In the genomic region with DNA sequence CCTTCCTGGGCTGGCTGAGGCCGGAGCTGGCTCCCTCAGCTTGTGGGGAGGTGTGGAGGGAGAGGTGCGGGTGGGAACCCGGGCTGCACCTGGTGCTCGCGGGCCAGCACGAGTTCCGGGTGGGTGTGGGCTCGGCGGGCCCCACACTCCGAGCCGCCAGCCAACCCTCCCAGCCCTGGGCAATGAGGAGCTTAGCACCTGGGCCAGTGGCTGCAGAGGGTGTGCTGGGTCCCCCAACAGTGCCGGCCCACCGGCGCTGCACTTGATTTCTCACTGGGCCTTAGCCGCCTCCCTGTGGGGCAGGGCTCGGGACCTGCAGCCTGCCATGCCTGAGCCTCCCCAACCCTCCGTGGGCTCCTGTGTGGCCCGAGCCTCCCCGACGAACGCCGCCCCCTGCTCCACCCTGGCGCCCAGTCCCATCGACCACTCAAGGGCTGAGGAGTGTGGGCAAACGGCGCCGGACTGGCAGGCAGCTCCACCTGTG, we compare ENCODE assay signal across 29 cellular contexts.
"Had no signal": no experiment of that assay in that cellular context is flagged by ENCODE, and none has a peak within 500 bp of the region (broad histone marks: within the 10 kb centered on the region; RNA-seq: fewer than 3 reads in every experiment).

No MANE protein-coding gene starts in this region.

- H3K4me1 ChIP-seq: adrenal gland, body of pancreas, esophagus muscularis mucosa, foreskin keratinocyte, gastrocnemius medialis had no signal

- H3K27me3 ChIP-seq: adrenal gland, body of pancreas, dorsolateral prefrontal cortex, esophagus muscularis mucosa, foreskin keratinocyte, gastrocnemius medialis had no signal

- DNase-seq: activated CD4-positive, alpha-beta memory T cell treated with anti-CD3 and anti-CD28 coated beads for 36 hours; activated CD4-positive, alpha-beta T cell treated with anti-CD3 and anti-CD28 coated beads for 36 hours; activated CD4-positive, alpha-beta T cell treated with anti-CD3 and anti-CD28 coated beads, Interleukin-2, amount 10 ng/mL, durations not matched to agents 24 days and 14 days; activated CD4-positive, CD25-positive, alpha-beta regulatory T cell; activated CD4-positive, CD25-positive, alpha-beta regulatory T cell treated with anti-CD3 and anti-CD28 coated beads, Interleukin-2, amount 50 U/mL, for 72 hours; activated CD8-positive, alpha-beta memory T cell treated with anti-CD3 and anti-CD28 coated beads, Interleukin-2, amount 10 ng/mL, durations not matched to agents 7 days and 5 days; activated CD8-positive, alpha-beta memory T cell treated with anti-CD3 and anti-CD28 coated beads, Interleukin-2, amount 50 U/mL, for 4 hours; activated CD8-positive, alpha-beta T cell treated with anti-CD3 and anti-CD28 coated beads, Interleukin-2, amount 10 ng/mL, durations not matched to agents 7 days and 5 days; activated effector memory CD4-positive, alpha-beta T cell treated with anti-CD3 and anti-CD28 coated beads, Interleukin-2, amount 50 U/mL, for 16 hours; activated naive CD4-positive, alpha-beta T cell treated with anti-CD3 and anti-CD28 coated beads for 36 hours; activated naive CD8-positive, alpha-beta T cell treated with anti-CD3 and anti-CD28 coated beads for 36 hours; activated naive CD8-positive, alpha-beta T cell treated with anti-CD3 and anti-CD28 coated beads, Interleukin-2, amount 50 U/mL, for 24 hours; activated T-cell treated with anti-CD3 and anti-CD28 coated beads, Interleukin-2, amount 50 U/mL, for 1 hour; activated T-cell treated with anti-CD3 and anti-CD28 coated beads, Interleukin-2, amount 50 U/mL, for 48 hours; adrenal gland; amygdala; aorta; body of pancreas; central memory CD4-positive, alpha-beta T cell; cerebellar nuclear complex; dorsolateral prefrontal cortex; effector memory CD4-positive, alpha-beta T cell; endodermal cell; erythroblast; foreskin keratinocyte; gastrocnemius medialis; T-helper 2 cell had no signal

- H3K27ac ChIP-seq: adrenal gland, body of pancreas, coronary artery, dorsolateral prefrontal cortex, esophagus muscularis mucosa, foreskin keratinocyte, gastrocnemius medialis had no signal

- H3K36me3 ChIP-seq: adrenal gland, esophagus muscularis mucosa, gastrocnemius medialis had no signal

- ATAC-seq: activated CD4-positive, alpha-beta T cell treated with anti-CD3 and anti-CD28 coated beads for 36 hours; activated CD8-positive, alpha-beta memory T cell treated with anti-CD3 and anti-CD28 coated beads, Interleukin-2, amount 10 ng/mL, durations not matched to agents 7 days and 5 days; activated CD8-positive, alpha-beta T cell treated with anti-CD3 and anti-CD28 coated beads, Interleukin-2, amount 10 ng/mL, durations not matched to agents 7 days and 5 days; activated naive CD8-positive, alpha-beta T cell treated with anti-CD3 and anti-CD28 coated beads, Interleukin-2, amount 50 U/mL, for 24 hours; body of pancreas; foreskin keratinocyte; gastrocnemius medialis had no signal

- H3K4me3 ChIP-seq: adrenal gland, body of pancreas, coronary artery, dorsolateral prefrontal cortex, esophagus muscularis mucosa, gastrocnemius medialis had no signal

- H3K9me3 ChIP-seq: gastrocnemius medialis had no signal
